In the genomic region with DNA sequence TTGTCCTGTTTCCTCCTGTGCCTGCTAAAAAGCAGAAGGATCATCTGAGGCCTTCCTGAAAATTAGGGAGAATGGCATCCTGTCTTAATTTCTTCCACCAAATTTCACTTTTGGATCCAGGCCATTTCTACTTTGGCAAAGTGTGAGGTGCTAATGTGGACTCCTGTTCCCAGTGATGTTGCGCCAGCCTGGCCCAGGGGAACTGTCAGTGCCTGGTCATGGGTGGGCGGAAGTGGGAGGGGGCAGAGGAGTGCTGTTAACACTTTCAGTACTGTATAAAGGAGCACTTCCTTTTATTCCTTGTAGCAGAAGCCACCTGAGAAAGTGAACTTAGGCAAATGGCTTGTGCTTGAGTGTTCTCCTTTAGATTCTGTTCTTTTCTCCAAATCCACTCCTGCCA, we compare ENCODE assay signal across 8 cellular contexts. TPM values are rescaled to one million over a fixed set of nuclear protein-coding genes. Genes with fewer than 3 reads are reported as not detected.
DNase-seq lines count a peak whose midpoint lies in the region; ATAC-seq and TF ChIP-seq lines count a peak whose summit lies in the region.

No MANE protein-coding gene starts in this region.

- TF ChIP-seq POLR2A in GM18505 (IDR thresholded peaks at IDR 0.05; ENCODE audit: borderline replicate concordance, extremely low read depth, insufficient read depth, insufficient read length) = no peak
- no peak for TF ChIP-seq POLR2A in sigmoid colon (IDR thresholded peaks at IDR 0.05)

- no peak overlapping the region for H3K4me3 ChIP-seq in naive thymus-derived CD4-positive, alpha-beta T cell (ENCODE audit: low read length)
- H3K4me3 ChIP-seq in sigmoid colon = no peak overlapping the region

- WGBS in sigmoid colon, 2 donors = 18 to 32% methylated on average over 2 of the region's 2 CpGs

- H3K36me3 Mint-ChIP-seq in activated naive CD8-positive, alpha-beta T cell treated with anti-CD3 and anti-CD28 coated beads, Interleukin-2, amount 50 U/mL, for 24 hours (ENCODE audit: low read depth) = no peaks in the 10 kb centered on the region
- H3K36me3 Mint-ChIP-seq in naive thymus-derived CD4-positive, alpha-beta T cell = peaks cover 0 to 2% (median 0%) of the 10 kb centered on the region in 5 donors
- no peaks in the 10 kb centered on the region for H3K36me3 Mint-ChIP-seq in activated T-helper 2 cell treated with anti-CD3 and anti-CD28 coated beads, Interferon-gamma antibody, Interleukin-2, Interleukin-4, amounts not matched to agents 10 μg/mL and 5 μg/mL and 100 μg/mL, durations not matched to agents 14 hours and 24 hours and 36 hours (ENCODE audit: low read depth)

- no peak overlapping the region for H3K27ac ChIP-seq in naive thymus-derived CD4-positive, alpha-beta T cell (ENCODE audit: low read depth, low read length)
- H3K27ac ChIP-seq in sigmoid colon = no peak overlapping the region

- no peaks in the 10 kb centered on the region for H3K27me3 Mint-ChIP-seq in activated naive CD8-positive, alpha-beta T cell treated with anti-CD3 and anti-CD28 coated beads, Interleukin-2, amount 50 U/mL, for 24 hours
- H3K27me3 Mint-ChIP-seq in naive thymus-derived CD4-positive, alpha-beta T cell = no peaks in the 10 kb centered on the region
- no peaks in the 10 kb centered on the region for H3K27me3 Mint-ChIP-seq in activated T-helper 2 cell treated with anti-CD3 and anti-CD28 coated beads, Interferon-gamma antibody, Interleukin-2, Interleukin-4, amounts not matched to agents 10 μg/mL and 5 μg/mL and 100 μg/mL, durations not matched to agents 14 hours and 24 hours and 36 hours (ENCODE audit: low read depth)

- CTCF ChIA-PET in naive thymus-derived CD4-positive, alpha-beta T cell (lab: Charles Lee) = no interaction called here

- POLR2A ChIA-PET in naive thymus-derived CD4-positive, alpha-beta T cell (lab: Charles Lee) = no interaction called here

- H3K27ac Mint-ChIP-seq in activated naive CD8-positive, alpha-beta T cell treated with anti-CD3 and anti-CD28 coated beads, Interleukin-2, amount 50 U/mL, for 24 hours = no peak overlapping the region
- H3K27ac Mint-ChIP-seq in naive thymus-derived CD4-positive, alpha-beta T cell = peak overlapping the region in 2 of 9 donors; percentile 17 to 21
- no peak overlapping the region for H3K27ac Mint-ChIP-seq in activated T-helper 2 cell treated with anti-CD3 and anti-CD28 coated beads, Interferon-gamma antibody, Interleukin-2, Interleukin-4, amounts not matched to agents 10 μg/mL and 5 μg/mL and 100 μg/mL, durations not matched to agents 14 hours and 24 hours and 36 hours

- DNase-seq in activated naive CD8-positive, alpha-beta T cell treated with anti-CD3 and anti-CD28 coated beads, Interleukin-2, amount 50 U/mL, for 24 hours = peak; percentile 23
- no peak for DNase-seq in naive thymus-derived CD4-positive, alpha-beta T cell
- no peak for DNase-seq in sigmoid colon
- DNase-seq in activated T-helper 2 cell treated with anti-CD3 and anti-CD28 coated beads, Interferon-gamma antibody, Interleukin-2, Interleukin-4, amounts not matched to agents 10 μg/mL and 5 μg/mL and 100 μg/mL, durations not matched to agents 14 hours and 24 hours and 36 hours (ENCODE audit: low spot score) = no peak

- no peaks in the 10 kb centered on the region for H3K9me3 Mint-ChIP-seq in activated naive CD8-positive, alpha-beta T cell treated with anti-CD3 and anti-CD28 coated beads, Interleukin-2, amount 50 U/mL, for 24 hours
- H3K9me3 Mint-ChIP-seq in naive thymus-derived CD4-positive, alpha-beta T cell = no peaks in the 10 kb centered on the region
- H3K9me3 Mint-ChIP-seq in activated T-helper 2 cell treated with anti-CD3 and anti-CD28 coated beads, Interferon-gamma antibody, Interleukin-2, Interleukin-4, amounts not matched to agents 10 μg/mL and 5 μg/mL and 100 μg/mL, durations not matched to agents 14 hours and 24 hours and 36 hours = no peaks in the 10 kb centered on the region

- ATAC-seq in GM18505 (IDR thresholded peaks at IDR 0.05; ENCODE audit: unreplicated experiment) (peak; percentile 68), HG03135 (IDR thresholded peaks at IDR 0.05; ENCODE audit: unreplicated experiment) (peak; percentile 62), GM19328 (IDR thresholded peaks at IDR 0.05; ENCODE audit: unreplicated experiment) (no peak), GM18502 (IDR thresholded peaks at IDR 0.05; ENCODE audit: poor library complexity, unreplicated experiment) (no peak)
- no peak for ATAC-seq in activated naive CD8-positive, alpha-beta T cell treated with anti-CD3 and anti-CD28 coated beads, Interleukin-2, amount 50 U/mL, for 24 hours
- ATAC-seq in naive thymus-derived CD4-positive, alpha-beta T cell = peak; percentile 69

- no peaks in the 10 kb centered on the region for H3K9me3 ChIP-seq in naive thymus-derived CD4-positive, alpha-beta T cell (ENCODE audit: control insufficient read depth in 2 of 3, low read length in 3 of 3)
- no peaks in the 10 kb centered on the region for H3K9me3 ChIP-seq in sigmoid colon

- intact Hi-C loops in naive thymus-derived CD4-positive, alpha-beta T cell (cut with micrococcal nuclease) = no loop called here
- intact Hi-C loops in sigmoid colon (cut with DNase I) = no loop called here
- intact Hi-C loops in activated T-helper 2 cell treated with anti-CD3 and anti-CD28 coated beads, Interferon-gamma antibody, Interleukin-2, Interleukin-4, amounts not matched to agents 10 μg/mL and 5 μg/mL and 100 μg/mL, durations not matched to agents 14 hours and 24 hours and 36 hours (cut with micrococcal nuclease) = no loop called here

- peaks cover 32% of the 10 kb centered on the region for H3K4me1 Mint-ChIP-seq in activated naive CD8-positive, alpha-beta T cell treated with anti-CD3 and anti-CD28 coated beads, Interleukin-2, amount 50 U/mL, for 24 hours
- peaks cover 4 to 16% (median 15%) of the 10 kb centered on the region in 7 donors for H3K4me1 Mint-ChIP-seq in naive thymus-derived CD4-positive, alpha-beta T cell
- peaks cover 23% of the 10 kb centered on the region for H3K4me1 Mint-ChIP-seq in activated T-helper 2 cell treated with anti-CD3 and anti-CD28 coated beads, Interferon-gamma antibody, Interleukin-2, Interleukin-4, amounts not matched to agents 10 μg/mL and 5 μg/mL and 100 μg/mL, durations not matched to agents 14 hours and 24 hours and 36 hours (ENCODE audit: low read depth)

- TF ChIP-seq CTCF in sigmoid colon (IDR thresholded peaks at IDR 0.05) = no peak

- peaks cover 0 to 8% of the 10 kb centered on the region in 2 donors for H3K4me1 ChIP-seq in naive thymus-derived CD4-positive, alpha-beta T cell (ENCODE audit: control insufficient read depth in 2 of 2, insufficient read depth in 2 of 2, low read length in 2 of 2)
- no peaks in the 10 kb centered on the region for H3K4me1 ChIP-seq in sigmoid colon

- TF ChIP-seq EP300 in sigmoid colon (IDR thresholded peaks at IDR 0.05) = no peak

- no peaks in the 10 kb centered on the region for H3K27me3 ChIP-seq in naive thymus-derived CD4-positive, alpha-beta T cell (ENCODE audit: control insufficient read depth in 2 of 2, insufficient read depth in 2 of 2, low read length in 2 of 2)
- no peaks in the 10 kb centered on the region for H3K27me3 ChIP-seq in sigmoid colon

- no peaks in the 10 kb centered on the region for H3K36me3 ChIP-seq in naive thymus-derived CD4-positive, alpha-beta T cell (ENCODE audit: control insufficient read depth in 2 of 3, insufficient read depth in 3 of 3, low read length in 3 of 3)
- H3K36me3 ChIP-seq in sigmoid colon = no peaks in the 10 kb centered on the region

- no peak overlapping the region for H3K4me3 Mint-ChIP-seq in activated naive CD8-positive, alpha-beta T cell treated with anti-CD3 and anti-CD28 coated beads, Interleukin-2, amount 50 U/mL, for 24 hours
- H3K4me3 Mint-ChIP-seq in naive thymus-derived CD4-positive, alpha-beta T cell = peak overlapping the region in 1 of 10 donors; percentile 29
- no peak overlapping the region for H3K4me3 Mint-ChIP-seq in activated T-helper 2 cell treated with anti-CD3 and anti-CD28 coated beads, Interferon-gamma antibody, Interleukin-2, Interleukin-4, amounts not matched to agents 10 μg/mL and 5 μg/mL and 100 μg/mL, durations not matched to agents 14 hours and 24 hours and 36 hours (ENCODE audit: low read depth)

RNA-seq across cellular contexts. Expression of a gene that starts 19.9 kb away (rescaled TPM):
- 10 to 100 TPM in 2 of 5 experiments, 1 to 10 TPM in 3; 4.4 to 12.3 (median 6.7) TPM for total RNA-seq in naive thymus-derived CD4-positive, alpha-beta T cell
- polyA plus RNA-seq in naive thymus-derived CD4-positive, alpha-beta T cell = 10 to 100 TPM in 1 of 2 donors, 1 to 10 TPM in 1; 7.1 to 10.3 TPM
- under 1 TPM; 0.33 to 0.71 (median 0.48) TPM for total RNA-seq in sigmoid colon
- 10 to 100 TPM in 1 of 3 donors, 1 to 10 TPM in 2; 6.7 to 20.7 (median 7.2) TPM for polyA plus RNA-seq in sigmoid colon
- total RNA-seq in activated T-helper 2 cell treated with anti-CD3 and anti-CD28 coated beads, Interferon-gamma antibody, Interleukin-2, Interleukin-4, amounts not matched to agents 10 μg/mL and 5 μg/mL and 100 μg/mL, durations not matched to agents 14 hours and 24 hours and 36 hours = 17.5 and 19.7 TPM in 2 replicates

RNA-seq across cellular contexts. Expression of a gene that starts 43.3 kb away (rescaled TPM):
- total RNA-seq in naive thymus-derived CD4-positive, alpha-beta T cell = 10 to 100 TPM; 33.2 to 65.6 (median 41.2) TPM
- 10 to 100 TPM; 28.3 to 28.6 TPM for polyA plus RNA-seq in naive thymus-derived CD4-positive, alpha-beta T cell
- total RNA-seq in sigmoid colon = 10 to 100 TPM; 21.9 to 33.2 (median 26.8) TPM
- polyA plus RNA-seq in sigmoid colon = 10 to 100 TPM; 16.2 to 22.7 (median 21.6) TPM
- total RNA-seq in activated T-helper 2 cell treated with anti-CD3 and anti-CD28 coated beads, Interferon-gamma antibody, Interleukin-2, Interleukin-4, amounts not matched to agents 10 μg/mL and 5 μg/mL and 100 μg/mL, durations not matched to agents 14 hours and 24 hours and 36 hours = 27.4 and 29.9 TPM in 2 replicates

RNA-seq across cellular contexts. Expression of a gene that starts 58.0 kb away (rescaled TPM):
- total RNA-seq in naive thymus-derived CD4-positive, alpha-beta T cell = 10 to 100 TPM; 11.0 to 23.6 (median 17.6) TPM
- 1 to 10 TPM in 1 of 2 donors, under 1 TPM in 1; 0.77 to 1.7 TPM for polyA plus RNA-seq in naive thymus-derived CD4-positive, alpha-beta T cell
- 10 to 100 TPM; 19.9 to 44.6 (median 39.0) TPM for total RNA-seq in sigmoid colon
- polyA plus RNA-seq in sigmoid colon = 10 to 100 TPM; 36.5 to 78.8 (median 52.9) TPM
- 21.6 and 25.0 TPM in 2 replicates for total RNA-seq in activated T-helper 2 cell treated with anti-CD3 and anti-CD28 coated beads, Interferon-gamma antibody, Interleukin-2, Interleukin-4, amounts not matched to agents 10 μg/mL and 5 μg/mL and 100 μg/mL, durations not matched to agents 14 hours and 24 hours and 36 hours

Comparison
In these comparisons a context has a peak if more than half of its experiments do, and no peak if none do; other contexts are left out.
1. ATAC-seq: peak in GM18505 (single experiment), HG03135 (single experiment) and naive thymus-derived CD4-positive, alpha-beta T cell (single experiment); none in activated naive CD8-positive, alpha-beta T cell treated with anti-CD3 and anti-CD28 coated beads, Interleukin-2, amount 50 U/mL, for 24 hours (single experiment), GM19328 (single experiment) and GM18502 (single experiment).